1 cellular context compared by ENCODE assay signal in genomic region chr12:51845451-51845850, GRCh38.
TF ChIP-seq lines count a peak whose summit lies in the region.

No MANE protein-coding gene starts in this region.

TF ChIP-seq in HepG2, 621 proteins besides CTCF, POLR2A, EP300 and RAD21 (continued from another document):
- no peak for TF ChIP-seq SNAPC4 (CRISPR knock-in tag; IDR thresholded peaks at IDR 0.05)
- TF ChIP-seq ZNF724P (CRISPR knock-in tag; IDR thresholded peaks at IDR 0.05; ENCODE audit: borderline replicate concordance): no peak
- TF ChIP-seq SOX6 (IDR thresholded peaks at IDR 0.05): no peak
- TF ChIP-seq SOX6 (CRISPR knock-in tag; IDR thresholded peaks at IDR 0.05): 0 out of 2 replicates have a peak, but pooled peaks have one; percentile 11
- no peak for TF ChIP-seq ZSCAN31 (CRISPR knock-in tag; IDR thresholded peaks at IDR 0.05; ENCODE audit: low read depth)
- TF ChIP-seq ZNF367 (CRISPR knock-in tag; IDR thresholded peaks at IDR 0.05; ENCODE audit: borderline replicate concordance): no peak
- no peak for TF ChIP-seq DNMT1 (CRISPR knock-in tag; IDR thresholded peaks at IDR 0.05)
- TF ChIP-seq RARA (CRISPR knock-in tag; IDR thresholded peaks at IDR 0.05): no peak
- TF ChIP-seq SOX13 (IDR thresholded peaks at IDR 0.05): no peak
- peak in 1 of 2 experiments; percentile 33; a peak in 1 of 4 replicates for TF ChIP-seq SOX13 (CRISPR knock-in tag; conservative IDR thresholded peaks at IDR 0.05 in 1 of 2, IDR thresholded peaks at IDR 0.05 in 1 of 2)
